16 cellular contexts compared by ENCODE assay signal in the genomic region with DNA sequence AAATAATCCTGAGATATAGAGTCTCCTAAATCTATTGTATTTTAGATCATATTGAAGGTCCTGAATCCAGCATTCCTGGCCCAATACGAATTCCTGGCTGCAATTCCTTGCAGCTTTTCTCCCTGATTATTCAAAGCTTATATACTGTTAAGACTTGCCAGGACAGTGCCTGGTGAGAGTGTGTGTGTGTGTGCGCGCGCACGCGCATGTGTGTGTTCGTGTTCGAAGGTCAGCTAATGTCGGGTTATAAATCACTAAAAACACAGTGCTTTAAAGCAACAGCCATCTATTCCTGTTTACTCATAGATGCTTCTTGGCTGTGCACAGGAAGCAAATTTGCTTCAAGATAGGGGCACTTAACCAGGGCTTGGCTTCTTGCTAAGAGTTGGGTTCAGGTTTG.
DNase-seq lines count a peak whose midpoint lies in the region; ATAC-seq and TF ChIP-seq lines count a peak whose summit lies in the region.
"Had no signal": no experiment of that assay in that cellular context is flagged by ENCODE, and none has a peak within 500 bp of the region (broad histone marks: within the 10 kb centered on the region; RNA-seq: fewer than 3 reads in every experiment).

No MANE protein-coding gene starts in this region.

- 84 to 85% methylated on average over 9 of the region's 9 CpGs for WGBS in heart right ventricle, 2 donors
- 93 to 100% methylated on average over 1 to 9 of the region's 9 CpGs for WGBS in endodermal cell (ENCODE audit: insufficient coverage in 1 of 2, insufficient read length in 1 of 2), 2 experiments

- no peak overlapping the region for H3K4me3 ChIP-seq in heart right ventricle
- no peak overlapping the region for H3K4me3 ChIP-seq in endodermal cell (ENCODE audit: low read length)
- no peak overlapping the region for H3K4me3 ChIP-seq in mucosa of descending colon
- H3K4me3 ChIP-seq: BLaER1 treated with 17β-estradiol and CSF1 and Interleukin-3, amounts not matched to agents 10 nM and 100 nM; GM12878; HAP-1 had no signal

- H3K9me3 ChIP-seq in heart right ventricle = no peaks in the 10 kb centered on the region
- no peaks in the 10 kb centered on the region for H3K9me3 ChIP-seq in endodermal cell (ENCODE audit: control insufficient read depth, low read length)
- H3K9me3 ChIP-seq in mucosa of descending colon = no peaks in the 10 kb centered on the region
- H3K9me3 ChIP-seq: BLaER1 treated with 17β-estradiol and CSF1 and Interleukin-3, amounts not matched to agents 10 nM and 100 nM; HAP-1 had no signal

- no peak overlapping the region for H3K27ac ChIP-seq in heart right ventricle
- H3K27ac ChIP-seq in endodermal cell (ENCODE audit: low read depth, low read length) = no peak overlapping the region
- H3K27ac ChIP-seq: BLaER1 treated with 17β-estradiol and CSF1 and Interleukin-3, amounts not matched to agents 10 nM and 100 nM had no signal

- H3K4me1 ChIP-seq in heart right ventricle (no peaks in the 10 kb centered on the region), endodermal cell (ENCODE audit: control insufficient read depth, insufficient read depth, low read length) (peaks cover 25% of the 10 kb centered on the region), mucosa of descending colon (ENCODE audit: low read depth) (no peaks in the 10 kb centered on the region)
- H3K4me1 ChIP-seq: BLaER1 treated with 17β-estradiol and CSF1 and Interleukin-3, amounts not matched to agents 10 nM and 100 nM; HAP-1 had no signal

- intact Hi-C loops in Right ventricle myocardium inferior (cut with DNase I) = no loop called here
- intact Hi-C loops in heart right ventricle (cut with DNase I) = no loop called here
- intact Hi-C loops in mucosa of descending colon (cut with DNase I, micrococcal nuclease) = no loop called here

- no peaks in the 10 kb centered on the region for H3K36me3 Mint-ChIP-seq in endodermal cell (ENCODE audit: low read depth)
- H3K36me3 Mint-ChIP-seq: CD4-positive, CD25-positive, alpha-beta regulatory T cell; IgD-negative memory B cell had no signal

- ATAC-seq in Right ventricle myocardium inferior (no peak), heart right ventricle (no peak), mucosa of descending colon (peak; percentile 22), HG02981 (IDR thresholded peaks at IDR 0.05; ENCODE audit: unreplicated experiment) (no peak)
- ATAC-seq: GM12878 had no signal

- TF ChIP-seq CTCF in heart right ventricle (IDR thresholded peaks at IDR 0.05) = no peak
- TF ChIP-seq CTCF in endodermal cell (conservative IDR thresholded peaks at IDR 0.05) = no peak
- no peak for TF ChIP-seq CTCF in mucosa of descending colon (IDR thresholded peaks at IDR 0.05)

- H3K27me3 Mint-ChIP-seq in endodermal cell (ENCODE audit: insufficient read depth) = no peaks in the 10 kb centered on the region
- H3K27me3 Mint-ChIP-seq: CD4-positive, CD25-positive, alpha-beta regulatory T cell; IgD-negative memory B cell had no signal

- in situ Hi-C loops in G401 (cut with HindIII; ENCODE audit: low sequenced_read_pairs) = no loop called here

- no peak overlapping the region for H3K4me3 Mint-ChIP-seq in endodermal cell
- H3K4me3 Mint-ChIP-seq: CD4-positive, CD25-positive, alpha-beta regulatory T cell; IgD-negative memory B cell had no signal

- H3K9ac ChIP-seq in endodermal cell (ENCODE audit: extremely low read depth, low read length, poor library complexity, severe bottlenecking) = no peak overlapping the region
- H3K9ac ChIP-seq: BLaER1 treated with 17β-estradiol and CSF1 and Interleukin-3, amounts not matched to agents 10 nM and 100 nM had no signal

- H3K4me1 Mint-ChIP-seq in endodermal cell = peaks cover 62% of the 10 kb centered on the region
- H3K4me1 Mint-ChIP-seq: CD4-positive, CD25-positive, alpha-beta regulatory T cell; IgD-negative memory B cell had no signal

- H3K27me3 ChIP-seq in heart right ventricle = no peaks in the 10 kb centered on the region
- no peaks in the 10 kb centered on the region for H3K27me3 ChIP-seq in endodermal cell (ENCODE audit: control insufficient read depth, insufficient read depth, low read length, poor library complexity, severe bottlenecking)
- H3K27me3 ChIP-seq: BLaER1 treated with 17β-estradiol and CSF1 and Interleukin-3, amounts not matched to agents 10 nM and 100 nM had no signal

- no peaks in the 10 kb centered on the region for H3K9me3 Mint-ChIP-seq in endodermal cell

- H3K27ac Mint-ChIP-seq in endodermal cell = peak overlapping the region; percentile 70
- H3K27ac Mint-ChIP-seq: CD4-positive, CD25-positive, alpha-beta regulatory T cell; IgD-negative memory B cell had no signal

- DNase-seq in Right ventricle myocardium inferior (ENCODE audit: missing footprints) (peak; percentile 51), heart right ventricle (no peak), endodermal cell (no peak), mucosa of descending colon (peak in 2 of 3 donors; percentile 20 to 24), G401 (ENCODE audit: low spot score) (no peak), NCI-H2107 treated with DMSO at 0.1 percent for 48 hours (lab: John Stamatoyannopoulos, UW; ENCODE audit: unreplicated experiment) (no peak)
- DNase-seq: ACHN; Calu3; CD4-positive, CD25-positive, alpha-beta regulatory T cell; DMS 273 treated with DMSO at 0.1 percent for 48 hours; GOT3 had no signal

- H3K36me3 ChIP-seq in heart right ventricle (no peaks in the 10 kb centered on the region), endodermal cell (ENCODE audit: control insufficient read depth, insufficient read depth, low read length) (no peaks in the 10 kb centered on the region), mucosa of descending colon (ENCODE audit: low read depth) (no peaks in the 10 kb centered on the region)
- H3K36me3 ChIP-seq: BLaER1 treated with 17β-estradiol and CSF1 and Interleukin-3, amounts not matched to agents 10 nM and 100 nM; HAP-1 had no signal

Comparison
In these comparisons a context has a peak if more than half of its experiments do, and no peak if none do; other contexts are left out.
1. DNase-seq: peak in Right ventricle myocardium inferior (single experiment) and mucosa of descending colon (2 of 3); none in heart right ventricle (0 of 2), endodermal cell (single experiment), G401 (single experiment) and NCI-H2107 treated with DMSO at 0.1 percent for 48 hours (single experiment).